Comparison of ENCODE assay signal across 34 cellular contexts in the genomic region with DNA sequence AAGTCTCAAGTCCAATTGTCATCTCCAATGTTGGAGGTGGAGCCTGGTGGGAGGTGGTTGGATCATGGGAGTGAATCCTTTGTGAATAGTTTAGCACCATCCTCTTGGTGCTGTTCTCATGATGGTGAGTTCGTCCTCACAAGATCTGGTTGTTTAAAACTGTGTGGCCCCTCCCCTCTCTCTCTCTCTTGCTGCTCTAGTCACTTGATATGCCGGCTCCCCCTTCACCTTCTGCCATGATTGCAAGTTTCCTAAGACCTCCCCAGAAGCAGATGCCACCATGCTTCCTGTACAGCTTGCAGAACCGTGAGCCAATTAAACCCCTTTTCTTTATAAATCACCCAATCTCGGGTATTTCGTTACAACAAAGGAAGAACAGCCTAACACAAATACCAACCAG.
"Had no signal": no experiment of that assay in that cellular context is flagged by ENCODE, and none has a peak within 500 bp of the region (broad histone marks: within the 10 kb centered on the region; RNA-seq: fewer than 3 reads in every experiment).

No MANE protein-coding gene starts in this region.

- H3K27me3 Mint-ChIP-seq: activated CD4-positive, alpha-beta memory T cell treated with anti-CD3 and anti-CD28 coated beads for 36 hours; activated CD4-positive, alpha-beta T cell treated with anti-CD3 and anti-CD28 coated beads, Interleukin-2, amount 10 ng/mL, durations not matched to agents 24 days and 14 days; activated naive CD8-positive, alpha-beta T cell treated with anti-CD3 and anti-CD28 coated beads for 36 hours; activated T-cell treated with anti-CD3 and anti-CD28 coated beads, Interleukin-2, amount 50 U/mL, for 24 hours; activated T-helper 17 cell treated with anti-CD3 and anti-CD28 coated beads, Interleukin-2, amount 50 U/mL, for 72 hours; dendritic cell treated with granulocyte-macrophage colony-stimulating factor and Interleukin-4, amounts not matched to agents 40 ng/mL and 50 ng/mL, for 4 days; T-helper 17 cell had no signal

- H3K27ac Mint-ChIP-seq: activated CD4-positive, alpha-beta memory T cell treated with anti-CD3 and anti-CD28 coated beads for 36 hours; activated CD4-positive, alpha-beta T cell treated with anti-CD3 and anti-CD28 coated beads for 36 hours; activated CD4-positive, alpha-beta T cell treated with anti-CD3 and anti-CD28 coated beads, Interleukin-2, amount 10 ng/mL, durations not matched to agents 24 days and 14 days; activated naive CD4-positive, alpha-beta T cell treated with anti-CD3 and anti-CD28 coated beads for 36 hours; activated naive CD4-positive, alpha-beta T cell treated with anti-CD3 and anti-CD28 coated beads, Interleukin-2, amount 50 U/mL, for 24 hours; activated naive CD8-positive, alpha-beta T cell treated with anti-CD3 and anti-CD28 coated beads for 36 hours; activated naive CD8-positive, alpha-beta T cell treated with anti-CD3 and anti-CD28 coated beads, Interleukin-2, amount 50 U/mL, for 24 hours; activated T-cell treated with anti-CD3 and anti-CD28 coated beads, Interleukin-2, amount 50 U/mL, for 24 hours; activated T-cell treated with anti-CD3 and anti-CD28 coated beads, Interleukin-2, amount 50 U/mL, for 72 hours; activated T-helper 17 cell treated with anti-CD3 and anti-CD28 coated beads, Interleukin-2, amount 50 U/mL, for 72 hours; dendritic cell treated with granulocyte-macrophage colony-stimulating factor and Interleukin-4, amounts not matched to agents 40 ng/mL and 50 ng/mL, for 4 days; endodermal cell; T-helper 17 cell; T-helper 2 cell treated with Interferon-gamma antibody and Interleukin-4, amounts not matched to agents 5 μg/mL and 100 μg/mL, for 36 hours had no signal

- H3K4me3 Mint-ChIP-seq: activated CD4-positive, alpha-beta memory T cell treated with anti-CD3 and anti-CD28 coated beads for 36 hours; activated CD4-positive, alpha-beta T cell treated with anti-CD3 and anti-CD28 coated beads for 36 hours; activated CD4-positive, alpha-beta T cell treated with anti-CD3 and anti-CD28 coated beads, Interleukin-2, amount 10 ng/mL, durations not matched to agents 24 days and 14 days; activated naive CD4-positive, alpha-beta T cell treated with anti-CD3 and anti-CD28 coated beads for 36 hours; activated naive CD4-positive, alpha-beta T cell treated with anti-CD3 and anti-CD28 coated beads, Interleukin-2, amount 50 U/mL, for 24 hours; activated naive CD8-positive, alpha-beta T cell treated with anti-CD3 and anti-CD28 coated beads for 36 hours; activated naive CD8-positive, alpha-beta T cell treated with anti-CD3 and anti-CD28 coated beads, Interleukin-2, amount 50 U/mL, for 24 hours; activated T-cell treated with anti-CD3 and anti-CD28 coated beads, Interleukin-2, amount 50 U/mL, for 24 hours; activated T-cell treated with anti-CD3 and anti-CD28 coated beads, Interleukin-2, amount 50 U/mL, for 72 hours; activated T-helper 17 cell treated with anti-CD3 and anti-CD28 coated beads, Interleukin-2, amount 50 U/mL, for 72 hours; dendritic cell treated with granulocyte-macrophage colony-stimulating factor and Interleukin-4, amounts not matched to agents 40 ng/mL and 50 ng/mL, for 4 days; endodermal cell; T-helper 17 cell; T-helper 2 cell treated with Interferon-gamma antibody and Interleukin-4, amounts not matched to agents 5 μg/mL and 100 μg/mL, for 36 hours had no signal

- DNase-seq: activated CD4-positive, alpha-beta memory T cell treated with anti-CD3 and anti-CD28 coated beads for 36 hours; activated CD4-positive, alpha-beta T cell treated with anti-CD3 and anti-CD28 coated beads for 36 hours; activated CD4-positive, alpha-beta T cell treated with anti-CD3 and anti-CD28 coated beads, Interleukin-2, amount 10 ng/mL, durations not matched to agents 24 days and 14 days; activated CD4-positive, CD25-positive, alpha-beta regulatory T cell; activated CD4-positive, CD25-positive, alpha-beta regulatory T cell treated with anti-CD3 and anti-CD28 coated beads, Interleukin-2, amount 50 U/mL, for 72 hours; activated CD8-positive, alpha-beta memory T cell treated with anti-CD3 and anti-CD28 coated beads, Interleukin-2, amount 50 U/mL, for 48 hours; activated effector memory CD4-positive, alpha-beta T cell treated with Interleukin-2 at 50 U/mL for 16 hours; activated naive CD4-positive, alpha-beta T cell treated with anti-CD3 and anti-CD28 coated beads for 36 hours; activated naive CD8-positive, alpha-beta T cell treated with anti-CD3 and anti-CD28 coated beads for 36 hours; activated naive CD8-positive, alpha-beta T cell treated with anti-CD3 and anti-CD28 coated beads, Interleukin-2, amount 50 U/mL, for 24 hours; activated T-cell treated with anti-CD3 and anti-CD28 coated beads for 4 hours; activated T-cell treated with anti-CD3 and anti-CD28 coated beads, Interleukin-2, amount 50 U/mL, for 24 hours; activated T-cell treated with anti-CD3 and anti-CD28 coated beads, Interleukin-2, amount 50 U/mL, for 72 hours; adrenal gland; amygdala; aorta; body of pancreas; central memory CD4-positive, alpha-beta T cell; cerebellar nuclear complex; colonic mucosa; dorsolateral prefrontal cortex; effector memory CD4-positive, alpha-beta T cell; endodermal cell; foreskin keratinocyte; gastrocnemius medialis; glutamatergic neuron; T-helper 1 cell; T-helper 17 cell; T1000 had no signal

- H3K9me3 Mint-ChIP-seq: activated CD4-positive, alpha-beta memory T cell treated with anti-CD3 and anti-CD28 coated beads for 36 hours; activated CD4-positive, alpha-beta T cell treated with anti-CD3 and anti-CD28 coated beads, Interleukin-2, amount 10 ng/mL, durations not matched to agents 24 days and 14 days; activated naive CD4-positive, alpha-beta T cell treated with anti-CD3 and anti-CD28 coated beads, Interleukin-2, amount 50 U/mL, for 24 hours; activated naive CD8-positive, alpha-beta T cell treated with anti-CD3 and anti-CD28 coated beads, Interleukin-2, amount 50 U/mL, for 24 hours; activated T-cell treated with anti-CD3 and anti-CD28 coated beads, Interleukin-2, amount 50 U/mL, for 24 hours; activated T-helper 17 cell treated with anti-CD3 and anti-CD28 coated beads, Interleukin-2, amount 50 U/mL, for 72 hours had no signal

- H3K36me3 Mint-ChIP-seq: activated CD4-positive, alpha-beta memory T cell treated with anti-CD3 and anti-CD28 coated beads for 36 hours; activated naive CD4-positive, alpha-beta T cell treated with anti-CD3 and anti-CD28 coated beads, Interleukin-2, amount 50 U/mL, for 24 hours; activated naive CD8-positive, alpha-beta T cell treated with anti-CD3 and anti-CD28 coated beads for 36 hours had no signal

- H3K4me1 Mint-ChIP-seq: activated CD4-positive, alpha-beta T cell treated with anti-CD3 and anti-CD28 coated beads for 36 hours; activated CD4-positive, alpha-beta T cell treated with anti-CD3 and anti-CD28 coated beads, Interleukin-2, amount 10 ng/mL, durations not matched to agents 24 days and 14 days; activated naive CD4-positive, alpha-beta T cell treated with anti-CD3 and anti-CD28 coated beads, Interleukin-2, amount 50 U/mL, for 24 hours; activated naive CD8-positive, alpha-beta T cell treated with anti-CD3 and anti-CD28 coated beads for 36 hours; activated naive CD8-positive, alpha-beta T cell treated with anti-CD3 and anti-CD28 coated beads, Interleukin-2, amount 50 U/mL, for 24 hours; activated T-helper 17 cell treated with anti-CD3 and anti-CD28 coated beads, Interleukin-2, amount 50 U/mL, for 72 hours; endodermal cell; T-helper 17 cell had no signal

- ATAC-seq: activated CD4-positive, alpha-beta T cell treated with anti-CD3 and anti-CD28 coated beads for 36 hours; activated naive CD8-positive, alpha-beta T cell treated with anti-CD3 and anti-CD28 coated beads, Interleukin-2, amount 50 U/mL, for 24 hours; activated T-cell treated with anti-CD3 and anti-CD28 coated beads, Interleukin-2, amount 50 U/mL, for 72 hours; activated T-helper 17 cell treated with anti-CD3 and anti-CD28 coated beads, Interleukin-2, amount 50 U/mL, for 72 hours; body of pancreas; esophagus mucosa; foreskin keratinocyte; gastrocnemius medialis; T-helper 17 cell had no signal
